In the genomic region with DNA sequence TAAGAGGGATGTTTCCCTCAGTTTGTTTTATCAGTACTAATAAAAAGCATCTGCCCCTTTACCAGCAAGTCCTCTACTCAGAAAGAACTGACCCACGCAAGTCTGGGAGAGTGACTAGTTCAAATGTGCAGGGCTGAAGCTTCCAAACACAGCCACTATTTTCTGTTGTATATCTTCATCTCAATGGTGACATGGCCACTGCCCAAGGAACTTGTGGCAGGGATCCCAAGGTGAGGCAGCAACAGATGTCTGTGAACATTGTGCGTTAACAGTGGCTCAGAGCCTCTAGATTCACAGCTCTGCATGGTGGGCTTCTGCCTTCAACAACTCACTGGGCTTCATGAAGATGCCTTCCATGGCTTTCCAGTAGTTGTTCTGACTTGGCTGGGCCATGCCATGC, we compare ENCODE assay signal across 28 cellular contexts.
"Had no signal": no experiment of that assay in that cellular context is flagged by ENCODE, and none has a peak within 500 bp of the region (broad histone marks: within the 10 kb centered on the region; RNA-seq: fewer than 3 reads in every experiment).

No MANE protein-coding gene starts in this region.

- DNase-seq: activated CD4-positive, alpha-beta T cell treated with anti-CD3 and anti-CD28 coated beads for 36 hours; activated CD4-positive, CD25-positive, alpha-beta regulatory T cell; activated CD8-positive, alpha-beta memory T cell treated with anti-CD3 and anti-CD28 coated beads, Interleukin-2, amount 10 ng/mL, durations not matched to agents 7 days and 5 days; activated CD8-positive, alpha-beta T cell treated with anti-CD3 and anti-CD28 coated beads, Interleukin-2, amount 10 ng/mL, durations not matched to agents 7 days and 5 days; activated effector memory CD4-positive, alpha-beta T cell treated with anti-CD3 and anti-CD28 coated beads, Interleukin-2, amount 50 U/mL, for 16 hours; activated naive CD8-positive, alpha-beta T cell treated with anti-CD3 and anti-CD28 coated beads, Interleukin-2, amount 50 U/mL, for 24 hours; colonic mucosa; effector CD8-positive, alpha-beta T cell; erythroblast; gastrocnemius medialis; glutamatergic neuron; hippocampal formation; naive B cell; ovary; sigmoid colon; small intestine; stimulated activated CD4-positive, alpha-beta T cell treated with anti-CD3 and anti-CD28 coated beads, Interleukin-4, amount 100 ng/mL, for 24 hours; stomach; T-helper 1 cell; thyroid gland; upper lobe of right lung had no signal

- H3K9me3 Mint-ChIP-seq: activated naive CD4-positive, alpha-beta T cell treated with anti-CD3 and anti-CD28 coated beads, Interleukin-2, amount 50 U/mL, for 24 hours; activated naive CD8-positive, alpha-beta T cell treated with anti-CD3 and anti-CD28 coated beads, Interleukin-2, amount 50 U/mL, for 24 hours; central memory CD8-positive, alpha-beta T cell; naive B cell; stimulated activated memory B cell treated with anti-CD40 and anti-IgM and Interleukin-4, amounts not matched to agents 10 μg/mL and 1 μg/mL and 100 μg/mL, for 72 hours had no signal

- H3K9me3 ChIP-seq: breast epithelium, colonic mucosa, gastrocnemius medialis, ovary, sigmoid colon, stomach, thyroid gland, upper lobe of right lung had no signal

- H3K27me3 ChIP-seq: breast epithelium, colonic mucosa, gastrocnemius medialis, ovary, sigmoid colon, stomach, thyroid gland, upper lobe of right lung had no signal

- H3K36me3 ChIP-seq: breast epithelium, ovary had no signal

- H3K4me3 Mint-ChIP-seq: activated CD4-positive, alpha-beta T cell treated with anti-CD3 and anti-CD28 coated beads for 36 hours; activated CD8-positive, alpha-beta memory T cell treated with anti-CD3 and anti-CD28 coated beads, Interleukin-2, amount 10 ng/mL, durations not matched to agents 7 days and 5 days; activated CD8-positive, alpha-beta T cell treated with anti-CD3 and anti-CD28 coated beads, Interleukin-2, amount 10 ng/mL, durations not matched to agents 7 days and 5 days; activated naive CD4-positive, alpha-beta T cell treated with anti-CD3 and anti-CD28 coated beads, Interleukin-2, amount 50 U/mL, for 24 hours; activated naive CD8-positive, alpha-beta T cell treated with anti-CD3 and anti-CD28 coated beads, Interleukin-2, amount 50 U/mL, for 24 hours; central memory CD8-positive, alpha-beta T cell; stimulated activated memory B cell treated with anti-CD40 and anti-IgM and Interleukin-4, amounts not matched to agents 10 μg/mL and 1 μg/mL and 100 μg/mL, for 72 hours had no signal

- H3K27me3 Mint-ChIP-seq: activated CD4-positive, alpha-beta T cell treated with anti-CD3 and anti-CD28 coated beads for 36 hours; activated CD8-positive, alpha-beta memory T cell treated with anti-CD3 and anti-CD28 coated beads, Interleukin-2, amount 10 ng/mL, durations not matched to agents 7 days and 5 days; activated naive CD4-positive, alpha-beta T cell treated with anti-CD3 and anti-CD28 coated beads, Interleukin-2, amount 50 U/mL, for 24 hours; activated naive CD8-positive, alpha-beta T cell treated with anti-CD3 and anti-CD28 coated beads, Interleukin-2, amount 50 U/mL, for 24 hours; central memory CD8-positive, alpha-beta T cell; naive B cell; progenitor cell of endocrine pancreas; stimulated activated memory B cell treated with anti-CD40 and anti-IgM and Interleukin-4, amounts not matched to agents 10 μg/mL and 1 μg/mL and 100 μg/mL, for 72 hours had no signal

- H3K27ac Mint-ChIP-seq: activated CD4-positive, alpha-beta T cell treated with anti-CD3 and anti-CD28 coated beads for 36 hours; activated CD8-positive, alpha-beta T cell treated with anti-CD3 and anti-CD28 coated beads, Interleukin-2, amount 10 ng/mL, durations not matched to agents 7 days and 5 days; progenitor cell of endocrine pancreas; stimulated activated memory B cell treated with anti-CD40 and anti-IgM and Interleukin-4, amounts not matched to agents 10 μg/mL and 1 μg/mL and 100 μg/mL, for 72 hours had no signal

- H3K4me3 ChIP-seq: breast epithelium, colonic mucosa, gastrocnemius medialis, lung, ovary, sigmoid colon, stomach, thyroid gland, upper lobe of right lung had no signal

- H3K27ac ChIP-seq: breast epithelium, colonic mucosa, gastrocnemius medialis, ovary, sigmoid colon, stomach, thyroid gland, upper lobe of right lung had no signal

- ATAC-seq: activated CD4-positive, alpha-beta T cell treated with anti-CD3 and anti-CD28 coated beads for 36 hours; activated CD8-positive, alpha-beta memory T cell treated with anti-CD3 and anti-CD28 coated beads, Interleukin-2, amount 10 ng/mL, durations not matched to agents 7 days and 5 days; activated CD8-positive, alpha-beta T cell treated with anti-CD3 and anti-CD28 coated beads, Interleukin-2, amount 10 ng/mL, durations not matched to agents 7 days and 5 days; activated naive CD8-positive, alpha-beta T cell treated with anti-CD3 and anti-CD28 coated beads, Interleukin-2, amount 50 U/mL, for 24 hours; gastrocnemius medialis; left lobe of liver; stimulated activated memory B cell treated with anti-CD40 and anti-IgM and Interleukin-4, amounts not matched to agents 10 μg/mL and 1 μg/mL and 100 μg/mL, for 72 hours; upper lobe of right lung had no signal
